Comparison of ENCODE assay signal across 28 cellular contexts in the genomic region with DNA sequence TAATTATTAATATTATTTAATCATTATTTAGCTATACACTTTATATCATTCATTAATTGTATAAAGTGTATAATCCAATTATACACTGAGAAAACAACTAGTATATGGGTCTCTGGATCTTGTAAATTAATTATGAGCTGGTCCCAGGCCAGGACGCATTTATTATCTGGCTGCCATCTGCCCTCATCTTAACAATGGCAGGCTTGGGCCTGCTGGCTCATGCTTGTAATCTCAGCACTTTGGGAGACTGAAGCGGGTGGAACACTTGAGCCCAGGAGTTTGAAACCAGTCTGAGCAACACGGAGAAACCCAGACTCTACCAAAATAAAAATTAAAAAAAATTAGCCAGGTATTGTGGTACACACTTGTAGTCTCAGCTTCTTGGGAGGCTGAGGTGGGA.
DNase-seq lines count a peak whose midpoint lies in the region; TF ChIP-seq lines count a peak whose summit lies in the region.
"Had no signal": no experiment of that assay in that cellular context is flagged by ENCODE, and none has a peak within 500 bp of the region (broad histone marks: within the 10 kb centered on the region; RNA-seq: fewer than 3 reads in every experiment).

No MANE protein-coding gene starts in this region.

- DNase-seq in BE2C: peak; percentile 60
- DNase-seq in NCI-H1105 treated with DMSO at 0.1 percent for 48 hours (lab: John Stamatoyannopoulos, UW): peak; percentile 92
- DNase-seq in NCI-H446 (lab: John Stamatoyannopoulos, UW): peak; percentile 37 to 79
- DNase-seq in NCI-H82 treated with DMSO at 0.1 percent for 48 hours (lab: John Stamatoyannopoulos, UW; ENCODE audit: unreplicated experiment): peak; percentile 54
- DNase-seq in SW 1271 (lab: John Stamatoyannopoulos, UW): no peak
- no peak for DNase-seq in mesothelial cell of epicardium (ENCODE audit: low spot score in 2 of 2, unreplicated experiment in 2 of 2)
- DNase-seq in activated CD4-positive, alpha-beta memory T cell treated with anti-CD3 and anti-CD28 coated beads, Interleukin-2, amount 10 ng/mL, durations not matched to agents 7 days and 5 days: no peak
- no peak for DNase-seq in head of caudate nucleus
- DNase-seq: 8988T; ACHN; CD4-positive, CD25-positive, alpha-beta regulatory T cell; DMS79; GF-D8; GOT3; HFFc6; Kasumi-1; MV-4-11; NCI-H2081; NCI-H510A; NCI-H774; PC-9; Right ventricle myocardium superior; RPMI8226; T-helper 1 cell had no signal

- POLR2A ChIA-PET in activated CD4-positive, alpha-beta memory T cell treated with anti-CD3 and anti-CD28 coated beads, Interleukin-2, amount 10 ng/mL, durations not matched to agents 7 days and 5 days (lab: Charles Lee): no interaction called here

- H3K9me3 Mint-ChIP-seq in mesothelial cell of epicardium: peaks cover 30% of the 10 kb centered on the region
- peaks cover 8% of the 10 kb centered on the region for H3K9me3 Mint-ChIP-seq in activated CD4-positive, alpha-beta memory T cell treated with anti-CD3 and anti-CD28 coated beads, Interleukin-2, amount 10 ng/mL, durations not matched to agents 7 days and 5 days
- H3K9me3 Mint-ChIP-seq: HFFc6 had no signal

- no peaks in the 10 kb centered on the region for H3K27me3 Mint-ChIP-seq in mesothelial cell of epicardium (ENCODE audit: low read depth)
- no peaks in the 10 kb centered on the region for H3K27me3 Mint-ChIP-seq in activated CD4-positive, alpha-beta memory T cell treated with anti-CD3 and anti-CD28 coated beads, Interleukin-2, amount 10 ng/mL, durations not matched to agents 7 days and 5 days
- H3K27me3 Mint-ChIP-seq: CD4-positive, CD25-positive, alpha-beta regulatory T cell had no signal

- no peaks in the 10 kb centered on the region for H3K4me1 Mint-ChIP-seq in mesothelial cell of epicardium
- H3K4me1 Mint-ChIP-seq in activated CD4-positive, alpha-beta memory T cell treated with anti-CD3 and anti-CD28 coated beads, Interleukin-2, amount 10 ng/mL, durations not matched to agents 7 days and 5 days: no peaks in the 10 kb centered on the region
- H3K4me1 Mint-ChIP-seq: CD4-positive, CD25-positive, alpha-beta regulatory T cell had no signal

- H3K36me3 Mint-ChIP-seq in mesothelial cell of epicardium: no peaks in the 10 kb centered on the region
- no peaks in the 10 kb centered on the region for H3K36me3 Mint-ChIP-seq in activated CD4-positive, alpha-beta memory T cell treated with anti-CD3 and anti-CD28 coated beads, Interleukin-2, amount 10 ng/mL, durations not matched to agents 7 days and 5 days (ENCODE audit: low read depth)
- H3K36me3 Mint-ChIP-seq: CD4-positive, CD25-positive, alpha-beta regulatory T cell had no signal

- no peaks in the 10 kb centered on the region for H3K36me3 ChIP-seq in BE2C
- H3K36me3 ChIP-seq: BLaER1, HAP-1, SJSA1 had no signal

- H3K4me3 ChIP-seq in BE2C (ENCODE audit: low read depth, low read length): no peak overlapping the region
- H3K4me3 ChIP-seq: BLaER1, HAP-1, K562, PC-9, SJSA1 had no signal

- CTCF ChIA-PET in activated CD4-positive, alpha-beta memory T cell treated with anti-CD3 and anti-CD28 coated beads, Interleukin-2, amount 10 ng/mL, durations not matched to agents 7 days and 5 days (lab: Charles Lee): no interaction called here

- H3K27me3 ChIP-seq in BE2C: no peaks in the 10 kb centered on the region
- H3K27me3 ChIP-seq: BLaER1, SJSA1 had no signal

- H3K4me3 Mint-ChIP-seq in mesothelial cell of epicardium: no peak overlapping the region
- no peak overlapping the region for H3K4me3 Mint-ChIP-seq in activated CD4-positive, alpha-beta memory T cell treated with anti-CD3 and anti-CD28 coated beads, Interleukin-2, amount 10 ng/mL, durations not matched to agents 7 days and 5 days
- H3K4me3 Mint-ChIP-seq: CD4-positive, CD25-positive, alpha-beta regulatory T cell; HFFc6 had no signal

- no peaks in the 10 kb centered on the region for H3K9me3 ChIP-seq in BE2C
- H3K9me3 ChIP-seq: BLaER1, HAP-1 had no signal

- intact Hi-C loops in head of caudate nucleus (cut with DNase I): no loop called here

- H3K27ac Mint-ChIP-seq in mesothelial cell of epicardium: no peak overlapping the region
- no peak overlapping the region for H3K27ac Mint-ChIP-seq in activated CD4-positive, alpha-beta memory T cell treated with anti-CD3 and anti-CD28 coated beads, Interleukin-2, amount 10 ng/mL, durations not matched to agents 7 days and 5 days
- H3K27ac Mint-ChIP-seq: CD4-positive, CD25-positive, alpha-beta regulatory T cell; HFFc6 had no signal

- peaks cover 5% of the 10 kb centered on the region for H3K4me1 ChIP-seq in BE2C
- H3K4me1 ChIP-seq: BLaER1, HAP-1, SJSA1 had no signal

- TF ChIP-seq CTCF in BE2C (IDR thresholded peaks at IDR 0.05; ENCODE audit: low read depth, low read length): no peak
- no peak for TF ChIP-seq CTCF in mesothelial cell of epicardium (IDR thresholded peaks at IDR 0.05; ENCODE audit: unreplicated experiment)

Comparison
In these comparisons a context has a peak if more than half of its experiments do, and no peak if none do; other contexts are left out.
1. DNase-seq: peak in BE2C (single experiment), NCI-H1105 treated with DMSO at 0.1 percent for 48 hours (single experiment), NCI-H446 (2 of 2) and NCI-H82 treated with DMSO at 0.1 percent for 48 hours (single experiment); none in SW 1271 (0 of 2), mesothelial cell of epicardium (0 of 2), activated CD4-positive, alpha-beta memory T cell treated with anti-CD3 and anti-CD28 coated beads, Interleukin-2, amount 10 ng/mL, durations not matched to agents 7 days and 5 days (single experiment) and head of caudate nucleus (0 of 42).